29 cellular contexts compared by ENCODE assay signal in genomic region chr4:106092361-106093040, GRCh38.
"Had no signal": no experiment of that assay in that cellular context is flagged by ENCODE, and none has a peak within 500 bp of the region (broad histone marks: within the 10 kb centered on the region; RNA-seq: fewer than 3 reads in every experiment).

No MANE protein-coding gene starts in this region.

- H3K27ac ChIP-seq: stomach, suprapubic skin, testis, thoracic aorta, thyroid gland, tibial artery, tibial nerve, transverse colon, upper lobe of left lung, upper lobe of right lung, uterus, vagina had no signal

- H3K4me1 ChIP-seq: stomach, suprapubic skin, testis, thyroid gland, tibial artery, tibial nerve, transverse colon, upper lobe of left lung, upper lobe of right lung, uterus, vagina had no signal

- DNase-seq: stimulated activated CD4-positive, alpha-beta T cell treated with anti-CD3 and anti-CD28 coated beads, Interleukin-2, amount 100 ng/mL, for 48 hours; stimulated activated CD4-positive, alpha-beta T cell treated with anti-CD3 and anti-CD28 coated beads, Interleukin-4, amount 100 ng/mL, for 1 hour; stimulated activated CD4-positive, alpha-beta T cell treated with anti-CD3 and anti-CD28 coated beads, Interleukin-4, amount 100 ng/mL, for 24 hours; stimulated activated CD4-positive, alpha-beta T cell treated with anti-CD3 and anti-CD28 coated beads, Interleukin-4, amount 100 ng/mL, for 4 hours; stimulated activated CD8-positive, alpha-beta memory T cell treated with anti-CD3 and anti-CD28 coated beads, Interleukin-4, amount 100 ng/mL, for 48 hours; stimulated activated naive B cell treated with anti-CD40 and anti-IgM and Interleukin-4, amounts not matched to agents 10 μg/mL and 1 μg/mL and 100 μg/mL, for 72 hours; stimulated activated naive CD4-positive, alpha-beta T cell; stimulated activated naive CD4-positive, alpha-beta T cell treated with Interleukin-2 at 50 U/mL for 16 hours; stimulated activated naive CD8-positive, alpha-beta T cell treated with anti-CD3 and anti-CD28 coated beads, Interleukin-15, amount 100 ng/mL, for 72 hours; stimulated activated naive CD8-positive, alpha-beta T cell treated with anti-CD3 and anti-CD28 coated beads, Interleukin-15, Interleukin-2, amounts not matched to agents 100 U/mL and 50 U/mL, for 24 hours; stomach; substantia nigra; testis; thyroid gland; tibial artery; transverse colon; trophoblast cell; upper lobe of right lung; uterus had no signal

- H3K4me3 Mint-ChIP-seq: stimulated activated effector memory CD8-positive, alpha-beta T cell treated with anti-CD3 and anti-CD28 coated beads, Interleukin-12 subunit alpha, Interleukin-12 subunit beta, amount 100 ng/mL, for 72 hours; stimulated activated memory B cell treated with anti-CD40 and anti-IgM and Interleukin-4, amounts not matched to agents 10 μg/mL and 1 μg/mL and 100 μg/mL, for 72 hours; stimulated activated naive B cell treated with anti-CD40 and anti-IgM and Interleukin-4, amounts not matched to agents 10 μg/mL and 1 μg/mL and 100 μg/mL, for 72 hours; stimulated activated naive CD8-positive, alpha-beta T cell treated with anti-CD3 and anti-CD28 coated beads, Interleukin-15, amount 100 ng/mL, for 72 hours; stimulated activated naive CD8-positive, alpha-beta T cell treated with anti-CD3 and anti-CD28 coated beads, Interleukin-15, Interleukin-2, amounts not matched to agents 100 ng/mL and 50 ng/mL, for 24 hours; type B pancreatic cell had no signal

- H3K4me3 ChIP-seq: stomach, suprapubic skin, testis, thoracic aorta, thyroid gland, tibial artery, tibial nerve, transverse colon, upper lobe of left lung, upper lobe of right lung, uterus, vagina had no signal

- H3K27ac Mint-ChIP-seq: stimulated activated effector memory CD8-positive, alpha-beta T cell treated with anti-CD3 and anti-CD28 coated beads, Interleukin-12 subunit alpha, Interleukin-12 subunit beta, amount 100 ng/mL, for 72 hours; stimulated activated memory B cell treated with anti-CD40 and anti-IgM and Interleukin-4, amounts not matched to agents 10 μg/mL and 1 μg/mL and 100 μg/mL, for 72 hours; stimulated activated naive B cell treated with anti-CD40 and anti-IgM and Interleukin-4, amounts not matched to agents 10 μg/mL and 1 μg/mL and 100 μg/mL, for 72 hours; stimulated activated naive CD8-positive, alpha-beta T cell treated with anti-CD3 and anti-CD28 coated beads, Interleukin-15, Interleukin-2, amounts not matched to agents 100 ng/mL and 50 ng/mL, for 24 hours; type B pancreatic cell had no signal

- H3K9me3 ChIP-seq: testis, thyroid gland, upper lobe of right lung had no signal

- H3K4me1 Mint-ChIP-seq: stimulated activated effector memory CD8-positive, alpha-beta T cell treated with anti-CD3 and anti-CD28 coated beads, Interleukin-12 subunit alpha, Interleukin-12 subunit beta, amount 100 ng/mL, for 72 hours; stimulated activated memory B cell treated with anti-CD40 and anti-IgM and Interleukin-4, amounts not matched to agents 10 μg/mL and 1 μg/mL and 100 μg/mL, for 72 hours; stimulated activated naive CD8-positive, alpha-beta T cell treated with anti-CD3 and anti-CD28 coated beads, Interleukin-15, amount 100 ng/mL, for 72 hours had no signal

- FAIRE-seq: urothelium cell line had no signal

- H3K36me3 ChIP-seq: uterus had no signal

- H3K27me3 Mint-ChIP-seq: stimulated activated memory B cell treated with anti-CD40 and anti-IgM and Interleukin-4, amounts not matched to agents 10 μg/mL and 1 μg/mL and 100 μg/mL, for 72 hours; stimulated activated naive B cell treated with anti-CD40 and anti-IgM and Interleukin-4, amounts not matched to agents 10 μg/mL and 1 μg/mL and 100 μg/mL, for 72 hours; stimulated activated naive CD8-positive, alpha-beta T cell treated with anti-CD3 and anti-CD28 coated beads, Interleukin-15, amount 100 ng/mL, for 72 hours; stimulated activated naive CD8-positive, alpha-beta T cell treated with anti-CD3 and anti-CD28 coated beads, Interleukin-15, Interleukin-2, amounts not matched to agents 100 ng/mL and 50 ng/mL, for 24 hours; type B pancreatic cell had no signal

- ATAC-seq: stimulated activated effector memory CD8-positive, alpha-beta T cell treated with anti-CD3 and anti-CD28 coated beads, Interleukin-12 subunit alpha, Interleukin-12 subunit beta, amount 100 ng/mL, for 72 hours; stimulated activated memory B cell treated with anti-CD40 and anti-IgM and Interleukin-4, amounts not matched to agents 10 μg/mL and 1 μg/mL and 100 μg/mL, for 72 hours; stimulated activated naive B cell treated with anti-CD40 and anti-IgM and Interleukin-4, amounts not matched to agents 10 μg/mL and 1 μg/mL and 100 μg/mL, for 72 hours; stimulated activated naive CD8-positive, alpha-beta T cell treated with anti-CD3 and anti-CD28 coated beads, Interleukin-15, amount 100 ng/mL, for 72 hours; stimulated activated naive CD8-positive, alpha-beta T cell treated with anti-CD3 and anti-CD28 coated beads, Interleukin-15, Interleukin-2, amounts not matched to agents 100 U/mL and 50 U/mL, for 24 hours; upper lobe of right lung had no signal
